Comparison of ENCODE assay signal across 37 cellular contexts in the genomic region with DNA sequence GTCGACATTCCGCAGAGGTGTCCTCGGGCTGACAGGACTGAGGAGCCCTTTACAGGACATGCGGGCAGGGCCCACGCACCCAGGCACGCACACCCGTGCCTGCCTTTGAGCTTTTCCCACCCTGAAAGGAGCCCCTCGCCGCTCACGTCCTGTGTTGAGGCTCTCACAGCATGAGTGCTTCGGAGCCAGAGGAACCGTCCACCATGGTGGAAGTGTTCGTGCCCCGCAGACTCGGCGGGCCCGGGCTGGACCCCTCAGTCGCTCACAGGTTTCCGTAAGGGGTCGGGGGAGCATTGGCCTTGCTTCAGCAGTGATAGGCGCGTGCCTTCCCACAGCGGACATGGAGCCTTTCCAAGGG. TPM values are rescaled to one million over a fixed set of nuclear protein-coding genes. Genes with fewer than 3 reads are reported as not detected.
"Had no signal": no experiment of that assay in that cellular context is flagged by ENCODE, and none has a peak within 500 bp of the region (broad histone marks: within the 10 kb centered on the region; RNA-seq: fewer than 3 reads in every experiment).

No MANE protein-coding gene starts in this region.

- H3K27ac ChIP-seq: adrenal gland, body of pancreas, colonic mucosa, epithelial cell of prostate, esophagus squamous epithelium, gastroesophageal sphincter, WERI-Rb-1 had no signal

- FAIRE-seq: endometrium, endothelial cell of umbilical vein had no signal

- H3K4me3 ChIP-seq: adrenal gland, body of pancreas, colonic mucosa, esophagus squamous epithelium, gastroesophageal sphincter had no signal

- H3K4me1 Mint-ChIP-seq: activated B cell treated with CpG ODN at 0.5 μM for 24 hours; activated naive CD4-positive, alpha-beta T cell treated with anti-CD3 and anti-CD28 coated beads, Interleukin-2, amount 50 U/mL, for 24 hours; activated naive CD8-positive, alpha-beta T cell treated with anti-CD3 and anti-CD28 coated beads for 36 hours; activated naive CD8-positive, alpha-beta T cell treated with anti-CD3 and anti-CD28 coated beads, Interleukin-2, amount 50 U/mL, for 24 hours; T-helper 17 cell had no signal

- H3K27ac Mint-ChIP-seq: activated B cell treated with CpG ODN at 0.5 μM for 24 hours; activated CD8-positive, alpha-beta T cell treated with anti-CD3 and anti-CD28 coated beads for 36 hours; activated naive CD4-positive, alpha-beta T cell treated with anti-CD3 and anti-CD28 coated beads for 36 hours; activated naive CD4-positive, alpha-beta T cell treated with anti-CD3 and anti-CD28 coated beads, Interleukin-2, amount 50 U/mL, for 24 hours; activated naive CD8-positive, alpha-beta T cell treated with anti-CD3 and anti-CD28 coated beads for 36 hours; activated naive CD8-positive, alpha-beta T cell treated with anti-CD3 and anti-CD28 coated beads, Interleukin-2, amount 50 U/mL, for 24 hours; activated T-helper 1 cell treated with anti-CD3 and anti-CD28 coated beads, Interleukin-12 subunit alpha, Interleukin-12 subunit beta, Interleukin-2, Interleukin-4 antibody, amounts not matched to agents 30 ng/mL and 10 ng/mL and 1 ng/mL, durations not matched to agents 14 hours and 24 hours and 36 hours; activated T-helper 2 cell treated with anti-CD3 and anti-CD28 coated beads, Interferon-gamma antibody, Interleukin-2, Interleukin-4, amounts not matched to agents 10 μg/mL and 5 μg/mL and 100 μg/mL, durations not matched to agents 14 hours and 24 hours and 36 hours; T-helper 17 cell; T-helper 2 cell treated with Interferon-gamma antibody and Interleukin-4, amounts not matched to agents 5 μg/mL and 100 μg/mL, for 36 hours had no signal

- H3K27me3 ChIP-seq: adrenal gland, body of pancreas, colonic mucosa, esophagus squamous epithelium, gastroesophageal sphincter had no signal

- H3K9me3 ChIP-seq: adrenal gland, body of pancreas, colonic mucosa, esophagus squamous epithelium, gastroesophageal sphincter had no signal

- DNase-seq: activated B cell treated with CpG ODN at 0.5 μM for 24 hours; activated CD4-positive, alpha-beta T cell treated with anti-CD3 and anti-CD28 coated beads for 48 hours; activated CD4-positive, alpha-beta T cell treated with anti-CD3 and anti-CD28 coated beads, Interleukin-2, amount 50 U/mL, for 1 hour; activated CD4-positive, alpha-beta T cell treated with anti-CD3 and anti-CD28 coated beads, Interleukin-2, amount 50 U/mL, for 48 hours; activated CD8-positive, alpha-beta memory T cell treated with anti-CD3 and anti-CD28 coated beads for 24 hours; activated CD8-positive, alpha-beta T cell treated with anti-CD3 and anti-CD28 coated beads for 36 hours; activated effector memory CD4-positive, alpha-beta T cell treated with anti-CD3 and anti-CD28 coated beads, Interleukin-2, amount 50 U/mL, for 16 hours; activated naive CD4-positive, alpha-beta T cell treated with anti-CD3 and anti-CD28 coated beads for 36 hours; activated naive CD8-positive, alpha-beta T cell treated with anti-CD3 and anti-CD28 coated beads for 36 hours; activated naive CD8-positive, alpha-beta T cell treated with anti-CD3 and anti-CD28 coated beads, Interleukin-2, amount 50 U/mL, for 24 hours; activated T-cell treated with anti-CD3 and anti-CD28 coated beads, Interleukin-2, amount 50 U/mL, for 1 hour; activated T-cell treated with anti-CD3 and anti-CD28 coated beads, Interleukin-2, amount 50 U/mL, for 48 hours; amygdala; body of pancreas; caudate nucleus; colonic mucosa; effector CD8-positive, alpha-beta T cell; esophagus squamous epithelium; foreskin melanocyte; T-helper 1 cell; T-helper 17 cell; T1000; WERI-Rb-1 had no signal

- ATAC-seq: activated CD4-positive, CD25-positive, alpha-beta regulatory T cell treated with anti-CD3 and anti-CD28 coated beads, Interleukin-2, amount 50 U/mL, for 24 hours; activated CD8-positive, alpha-beta T cell treated with anti-CD3 and anti-CD28 coated beads for 36 hours; activated naive CD8-positive, alpha-beta T cell treated with anti-CD3 and anti-CD28 coated beads, Interleukin-2, amount 50 U/mL, for 24 hours; body of pancreas; gastroesophageal sphincter; T-helper 17 cell had no signal

- H3K9me3 Mint-ChIP-seq: activated CD8-positive, alpha-beta T cell treated with anti-CD3 and anti-CD28 coated beads for 36 hours; activated naive CD4-positive, alpha-beta T cell treated with anti-CD3 and anti-CD28 coated beads, Interleukin-2, amount 50 U/mL, for 24 hours; activated naive CD8-positive, alpha-beta T cell treated with anti-CD3 and anti-CD28 coated beads for 36 hours; activated T-helper 2 cell treated with anti-CD3 and anti-CD28 coated beads, Interferon-gamma antibody, Interleukin-2, Interleukin-4, amounts not matched to agents 10 μg/mL and 5 μg/mL and 100 μg/mL, durations not matched to agents 14 hours and 24 hours and 36 hours had no signal

- H3K27me3 Mint-ChIP-seq: activated B cell treated with CpG ODN at 0.5 μM for 24 hours; activated CD8-positive, alpha-beta T cell treated with anti-CD3 and anti-CD28 coated beads for 36 hours; activated naive CD4-positive, alpha-beta T cell treated with anti-CD3 and anti-CD28 coated beads, Interleukin-2, amount 50 U/mL, for 24 hours; activated naive CD8-positive, alpha-beta T cell treated with anti-CD3 and anti-CD28 coated beads for 36 hours; activated naive CD8-positive, alpha-beta T cell treated with anti-CD3 and anti-CD28 coated beads, Interleukin-2, amount 50 U/mL, for 24 hours; T-helper 17 cell had no signal

- H3K4me3 Mint-ChIP-seq: activated B cell treated with CpG ODN at 0.5 μM for 24 hours; activated CD8-positive, alpha-beta T cell treated with anti-CD3 and anti-CD28 coated beads for 36 hours; activated naive CD4-positive, alpha-beta T cell treated with anti-CD3 and anti-CD28 coated beads for 36 hours; activated naive CD4-positive, alpha-beta T cell treated with anti-CD3 and anti-CD28 coated beads, Interleukin-2, amount 50 U/mL, for 24 hours; activated naive CD8-positive, alpha-beta T cell treated with anti-CD3 and anti-CD28 coated beads for 36 hours; activated naive CD8-positive, alpha-beta T cell treated with anti-CD3 and anti-CD28 coated beads, Interleukin-2, amount 50 U/mL, for 24 hours; activated T-helper 1 cell treated with anti-CD3 and anti-CD28 coated beads, Interleukin-12 subunit alpha, Interleukin-12 subunit beta, Interleukin-2, Interleukin-4 antibody, amounts not matched to agents 30 ng/mL and 10 ng/mL and 1 ng/mL, durations not matched to agents 14 hours and 24 hours and 36 hours; T-helper 17 cell; T-helper 2 cell treated with Interferon-gamma antibody and Interleukin-4, amounts not matched to agents 5 μg/mL and 100 μg/mL, for 36 hours had no signal

- H3K4me1 ChIP-seq: adrenal gland, body of pancreas, colonic mucosa, esophagus squamous epithelium, gastroesophageal sphincter had no signal

RNA-seq across cellular contexts. Expression of gene TMEM271, which starts 40.2 kb away (rescaled TPM):
- total RNA-seq: activated B cell treated with CpG ODN at 0.5 μM for 24 hours; activated CD8-positive, alpha-beta T cell treated with anti-CD3 and anti-CD28 coated beads for 36 hours; activated naive CD4-positive, alpha-beta T cell treated with anti-CD3 and anti-CD28 coated beads for 36 hours; activated naive CD8-positive, alpha-beta T cell treated with anti-CD3 and anti-CD28 coated beads for 36 hours; activated T-helper 1 cell treated with anti-CD3 and anti-CD28 coated beads, Interleukin-12 subunit alpha, Interleukin-12 subunit beta, Interleukin-2, Interleukin-4 antibody, amounts not matched to agents 30 ng/mL and 10 ng/mL and 1 ng/mL, durations not matched to agents 14 hours and 24 hours and 36 hours; activated T-helper 2 cell treated with anti-CD3 and anti-CD28 coated beads, Interferon-gamma antibody, Interleukin-2, Interleukin-4, amounts not matched to agents 10 μg/mL and 5 μg/mL and 100 μg/mL, durations not matched to agents 14 hours and 24 hours and 36 hours; aorta; body of pancreas; colonic mucosa; dermis microvascular lymphatic vessel endothelial cell; endothelial cell of umbilical vein; fibroblast of lung; fibroblast of villous mesenchyme; T-helper 17 cell had no signal
- polyA plus RNA-seq: aorta, endothelial cell of umbilical vein, fibroblast of lung had no signal
